In the genomic region with DNA sequence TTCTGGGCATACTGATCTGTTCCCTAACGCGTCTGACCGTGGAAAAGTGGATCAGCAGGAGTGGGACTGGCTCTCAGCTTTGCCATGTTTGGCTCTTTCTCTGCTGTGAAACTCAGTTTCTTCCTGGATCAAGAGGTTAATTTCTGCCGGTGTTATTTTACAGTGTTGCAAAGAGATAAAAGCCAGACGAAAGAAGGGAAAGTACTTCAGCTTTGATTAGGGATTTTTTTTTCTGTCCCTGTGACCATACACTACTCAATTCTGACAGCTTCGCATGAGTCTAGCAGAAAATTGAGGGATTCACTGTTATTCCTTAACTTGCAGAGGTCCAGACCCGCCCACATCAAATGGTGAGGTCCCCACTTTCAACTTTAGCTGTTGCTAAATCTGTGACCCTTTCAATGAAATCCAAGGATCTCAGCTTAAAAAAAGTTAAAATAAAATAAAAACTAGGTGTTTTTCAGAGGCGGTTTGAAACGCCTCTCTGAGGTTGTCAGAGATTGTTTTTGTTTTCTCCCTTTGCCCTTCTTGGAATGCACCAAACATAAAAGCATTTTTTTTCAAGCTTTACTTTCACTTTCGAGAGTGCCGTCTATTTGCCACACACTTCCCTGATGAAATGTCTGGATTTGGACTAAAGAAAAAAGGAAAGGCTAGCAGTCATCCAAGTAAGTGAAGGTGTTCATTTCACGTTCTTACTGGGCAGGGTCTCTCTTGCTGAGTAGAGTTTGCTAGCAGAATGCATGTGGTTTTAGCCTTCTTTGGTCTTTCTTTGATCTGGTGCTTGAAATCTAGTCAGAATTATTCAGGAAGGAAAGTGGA, we compare ENCODE assay signal across 9 cellular contexts. TPM values are rescaled to one million over a fixed set of nuclear protein-coding genes. Genes with fewer than 3 reads are reported as not detected.
DNase-seq lines count a peak whose midpoint lies in the region; ATAC-seq and TF ChIP-seq lines count a peak whose summit lies in the region.
"Had no signal": no experiment of that assay in that cellular context is flagged by ENCODE, and none has a peak within 500 bp of the region (broad histone marks: within the 10 kb centered on the region; RNA-seq: fewer than 3 reads in every experiment).

A gene (plus strand): TSS at position 576 of the 822 bp plus-strand sequence. CDS start 7,464 bp downstream, outside the sequence.

- POLR2A ChIA-PET in activated CD4-positive, alpha-beta T cell treated with anti-CD3 and anti-CD28 coated beads, Interleukin-2, amount 10 ng/mL, durations not matched to agents 7 days and 5 days (lab: Charles Lee): no interaction called here

- H3K27me3 Mint-ChIP-seq in activated CD4-positive, alpha-beta T cell treated with anti-CD3 and anti-CD28 coated beads, Interleukin-2, amount 10 ng/mL, durations not matched to agents 7 days and 5 days: peaks cover 3% of the 10 kb centered on the region

- H3K27ac Mint-ChIP-seq in activated CD4-positive, alpha-beta T cell treated with anti-CD3 and anti-CD28 coated beads, Interleukin-2, amount 10 ng/mL, durations not matched to agents 7 days and 5 days: peak within 1 kb of the TSS; percentile 55

- H3K27me3 ChIP-seq in SJSA1 (replicated peaks): no peaks in the 10 kb centered on the region; the same call in 1 of the 2 replicates
- H3K27me3 ChIP-seq in neutrophil: peaks cover 16% of the 10 kb centered on the region
- H3K27me3 ChIP-seq: cardiac muscle cell had no signal

- H3K27ac ChIP-seq in SJSA1 (peak within 1 kb of the TSS; percentile 16; the same call in 1 of the 2 replicates), neutrophil (no peak within 1 kb of the TSS)
- H3K27ac ChIP-seq: cardiac muscle cell had no signal

- no peak for DNase-seq in activated CD4-positive, alpha-beta T cell treated with anti-CD3 and anti-CD28 coated beads, Interleukin-2, amount 10 ng/mL, durations not matched to agents 7 days and 5 days
- no peak for DNase-seq in activated CD4-positive, alpha-beta T cell treated with anti-CD3 and anti-CD28 coated beads for 1 hour
- DNase-seq in SJSA1 (ENCODE audit: low read depth in 1 of 2, low spot score in 2 of 2) (peak in 1 of 2 experiments; percentile 64), NCI-H524 treated with DMSO at 0.1 percent for 48 hours (lab: John Stamatoyannopoulos, UW) (no peak), NCI-H526 treated with DMSO at 0.1 percent for 48 hours (lab: John Stamatoyannopoulos, UW) (no peak)

- CTCF ChIA-PET in activated CD4-positive, alpha-beta T cell treated with anti-CD3 and anti-CD28 coated beads, Interleukin-2, amount 10 ng/mL, durations not matched to agents 7 days and 5 days (lab: Charles Lee): interaction anchor here (1.6 kb wide), 1 partner anchor 96 kb away, joined by 3 read pairs; no protein-coding TSS in a partner anchor

- H3K9me3 ChIP-seq in SJSA1 (replicated peaks): no peaks in the 10 kb centered on the region
- no peaks in the 10 kb centered on the region for H3K9me3 ChIP-seq in neutrophil

- TF ChIP-seq CTCF in neutrophil (IDR thresholded peaks at IDR 0.05): no peak

- no peaks in the 10 kb centered on the region for H3K9me3 Mint-ChIP-seq in activated CD4-positive, alpha-beta T cell treated with anti-CD3 and anti-CD28 coated beads, Interleukin-2, amount 10 ng/mL, durations not matched to agents 7 days and 5 days

- peak; percentile 40 for ATAC-seq in esophagus mucosa
- no peak for ATAC-seq in HG02938 (IDR thresholded peaks at IDR 0.05; ENCODE audit: unreplicated experiment)

- H3K36me3 ChIP-seq in SJSA1: no peaks in the 10 kb centered on the region
- H3K36me3 ChIP-seq in neutrophil: no peaks in the 10 kb centered on the region
- H3K36me3 ChIP-seq: cardiac muscle cell had no signal

- H3K4me1 Mint-ChIP-seq in activated CD4-positive, alpha-beta T cell treated with anti-CD3 and anti-CD28 coated beads, Interleukin-2, amount 10 ng/mL, durations not matched to agents 7 days and 5 days: peaks cover 26% of the 10 kb centered on the region

- H3K4me1 ChIP-seq in SJSA1 (replicated peaks) (peaks cover 6% of the 10 kb centered on the region; the same call in 1 of the 2 replicates), neutrophil (ENCODE audit: control insufficient read depth in 1 of 2, insufficient read depth in 1 of 2, low read depth in 1 of 2, low read length in 1 of 2) (peaks cover 7 to 16% of the 10 kb centered on the region in 2 experiments)

- no peaks in the 10 kb centered on the region for H3K36me3 Mint-ChIP-seq in activated CD4-positive, alpha-beta T cell treated with anti-CD3 and anti-CD28 coated beads, Interleukin-2, amount 10 ng/mL, durations not matched to agents 7 days and 5 days (ENCODE audit: low read depth)

- H3K4me3 Mint-ChIP-seq in activated CD4-positive, alpha-beta T cell treated with anti-CD3 and anti-CD28 coated beads, Interleukin-2, amount 10 ng/mL, durations not matched to agents 7 days and 5 days: peak within 1 kb of the TSS; percentile 59

- H3K4me3 ChIP-seq in SJSA1 (peak within 1 kb of the TSS; percentile 41), neutrophil (ENCODE audit: low read depth in 1 of 2, low read length in 1 of 2) (peak within 1 kb of the TSS; percentile 40 to 55)
- H3K4me3 ChIP-seq: cardiac muscle cell had no signal

RNA-seq across cellular contexts. Expression of the gene that starts here (rescaled TPM):
- 1 to 10 TPM in 1 of 2 experiments, under 1 TPM in 1; 0.97 to 1.7 TPM for total RNA-seq in activated CD4-positive, alpha-beta T cell treated with anti-CD3 and anti-CD28 coated beads, Interleukin-2, amount 10 ng/mL, durations not matched to agents 7 days and 5 days
- 1.6 and 3.4 TPM in 2 replicates for total RNA-seq in SJSA1 (2014; rRNA removed; shearing (Covaris generic))
- 5.8 TPM for total RNA-seq in esophagus mucosa
- total RNA-seq: cardiac muscle cell had no signal
